Comparison of ENCODE assay signal across 18 cellular contexts in genomic region chr20:63492982-63493381, GRCh38. TPM values are rescaled to one million over a fixed set of nuclear protein-coding genes. Genes with fewer than 3 reads are reported as not detected.
DNase-seq lines count a peak whose midpoint lies in the region; ATAC-seq and TF ChIP-seq lines count a peak whose summit lies in the region.
"Had no signal": no experiment of that assay in that cellular context is flagged by ENCODE, and none has a peak within 500 bp of the region (broad histone marks: within the 10 kb centered on the region; RNA-seq: fewer than 3 reads in every experiment).

No MANE protein-coding gene starts in this region.

- H4K20me1 ChIP-seq in osteoblast (ENCODE audit: insufficient read depth, low read length) = no peaks in the 10 kb centered on the region

- peaks cover 16% of the 10 kb centered on the region for H3K27me3 Mint-ChIP-seq in stimulated activated naive CD8-positive, alpha-beta T cell treated with anti-CD3 and anti-CD28 coated beads, Interleukin-15, Interleukin-2, amounts not matched to agents 100 ng/mL and 50 ng/mL, for 24 hours

- H2AFZ ChIP-seq in osteoblast (ENCODE audit: low read length) = no peak overlapping the region
- H2AFZ ChIP-seq: GM23248 had no signal

- no peak for ATAC-seq in Right ventricle myocardium inferior
- no peak for ATAC-seq in heart right ventricle
- no peak for ATAC-seq in stimulated activated naive CD8-positive, alpha-beta T cell treated with anti-CD3 and anti-CD28 coated beads, Interleukin-15, Interleukin-2, amounts not matched to agents 100 U/mL and 50 U/mL, for 24 hours
- ATAC-seq: A549 had no signal

- peak; percentile 46 for DNase-seq in Right ventricle myocardium inferior (ENCODE audit: missing footprints)
- DNase-seq in heart right ventricle = no peak
- no peak for DNase-seq in stimulated activated naive CD8-positive, alpha-beta T cell treated with anti-CD3 and anti-CD28 coated beads, Interleukin-15, Interleukin-2, amounts not matched to agents 100 U/mL and 50 U/mL, for 24 hours
- DNase-seq in osteoblast (ENCODE audit: insufficient read length, low spot score, missing footprints) = peak; percentile 29
- no peak for DNase-seq in erythroblast (lab: John Stamatoyannopoulos, UW)
- DNase-seq in NCI-H748 (lab: John Stamatoyannopoulos, UW; ENCODE audit: unreplicated experiment) = no peak
- DNase-seq: AML-193; CD4-positive, alpha-beta T cell; GM23248; IMR-90 had no signal

- intact Hi-C loops in Right ventricle myocardium inferior (cut with DNase I) = no loop called here
- intact Hi-C loops in heart right ventricle (cut with DNase I) = no loop called here

- H3K27ac ChIP-seq in heart right ventricle (no peak overlapping the region), osteoblast (ENCODE audit: low read depth, low read length) (no peak overlapping the region)
- H3K27ac ChIP-seq: 22Rv1, A549, C4-2B, GM23248 had no signal

- no peak for TF ChIP-seq CTCF in heart right ventricle (IDR thresholded peaks at IDR 0.05)
- no peak for TF ChIP-seq CTCF in osteoblast (IDR thresholded peaks at IDR 0.05; ENCODE audit: extremely low read depth, low read depth, low read length)

- H3K9me3 ChIP-seq in heart right ventricle (no peaks in the 10 kb centered on the region), osteoblast (ENCODE audit: low read depth, low read length) (no peaks in the 10 kb centered on the region)
- H3K9me3 ChIP-seq: A549, Caco-2, HAP-1 had no signal

- no peak overlapping the region for H3K4me2 ChIP-seq in osteoblast (ENCODE audit: insufficient read depth, low read length)
- H3K4me2 ChIP-seq: A549 had no signal

- no peaks in the 10 kb centered on the region for H3K36me3 Mint-ChIP-seq in stimulated activated naive CD8-positive, alpha-beta T cell treated with anti-CD3 and anti-CD28 coated beads, Interleukin-15, Interleukin-2, amounts not matched to agents 100 ng/mL and 50 ng/mL, for 24 hours (ENCODE audit: low read depth)

- peak overlapping the region; percentile 23 for H3K4me3 Mint-ChIP-seq in stimulated activated naive CD8-positive, alpha-beta T cell treated with anti-CD3 and anti-CD28 coated beads, Interleukin-15, Interleukin-2, amounts not matched to agents 100 ng/mL and 50 ng/mL, for 24 hours
- H3K4me3 Mint-ChIP-seq: CD4-positive, alpha-beta T cell had no signal

- H3K4me1 ChIP-seq in heart right ventricle (peaks cover 4 to 33% (median 21%) of the 10 kb centered on the region in 9 donors), osteoblast (ENCODE audit: insufficient read depth, low read length) (peaks cover 4% of the 10 kb centered on the region)

- WGBS in heart right ventricle, 2 donors = 95 to 97% methylated on average over 14 of the region's 14 CpGs

- peaks cover 0 to 64% (median 0%) of the 10 kb centered on the region in 9 donors for H3K36me3 ChIP-seq in heart right ventricle
- no peaks in the 10 kb centered on the region for H3K36me3 ChIP-seq in osteoblast (ENCODE audit: insufficient read depth, low read length)

- TF ChIP-seq POLR2A in erythroblast (IDR thresholded peaks at IDR 0.05; ENCODE audit: low read length) = no peak

- no peak overlapping the region for H3K27ac Mint-ChIP-seq in stimulated activated naive CD8-positive, alpha-beta T cell treated with anti-CD3 and anti-CD28 coated beads, Interleukin-15, Interleukin-2, amounts not matched to agents 100 ng/mL and 50 ng/mL, for 24 hours
- H3K27ac Mint-ChIP-seq: CD4-positive, alpha-beta T cell had no signal

- H3K27me3 ChIP-seq in heart right ventricle (peaks cover 0 to 44% (median 39%) of the 10 kb centered on the region in 7 donors), osteoblast (ENCODE audit: insufficient read depth, low read length) (peaks cover 20% of the 10 kb centered on the region)

- H3K4me3 ChIP-seq in heart right ventricle (no peak overlapping the region), osteoblast (ENCODE audit: insufficient read depth, low read length) (no peak overlapping the region)
- H3K4me3 ChIP-seq: A549, GM23248, HAP-1 had no signal

- H3K79me2 ChIP-seq in osteoblast (ENCODE audit: insufficient read depth, low read length) = no peaks in the 10 kb centered on the region

- peaks cover 5% of the 10 kb centered on the region for H3K4me1 Mint-ChIP-seq in stimulated activated naive CD8-positive, alpha-beta T cell treated with anti-CD3 and anti-CD28 coated beads, Interleukin-15, Interleukin-2, amounts not matched to agents 100 ng/mL and 50 ng/mL, for 24 hours (ENCODE audit: low read depth)

- no peaks in the 10 kb centered on the region for H3K9me3 Mint-ChIP-seq in stimulated activated naive CD8-positive, alpha-beta T cell treated with anti-CD3 and anti-CD28 coated beads, Interleukin-15, Interleukin-2, amounts not matched to agents 100 ng/mL and 50 ng/mL, for 24 hours
- H3K9me3 Mint-ChIP-seq: CD4-positive, alpha-beta T cell had no signal

RNA-seq across cellular contexts. Expression of gene EEF1A2, which starts 5.9 kb away (rescaled TPM):
- 1,274 TPM for total RNA-seq in Right ventricle myocardium inferior
- total RNA-seq in heart right ventricle = 1,000 to 10,000 TPM; 1,074 to 1,437 (median 1,307) TPM
- polyA plus RNA-seq in heart right ventricle = 1,000 to 10,000 TPM in 1 of 2 donors, 100 to 1,000 TPM in 1; 881 to 1,465 TPM
- total RNA-seq in osteoblast = not detected in 2 replicates
- polyA plus RNA-seq: GM23248 had no signal

RNA-seq across cellular contexts. Expression of gene KCNQ2, which starts 20.5 kb away (rescaled TPM):
- total RNA-seq in Right ventricle myocardium inferior (1.8 TPM), heart right ventricle (1 to 10 TPM in 3 of 10 donors, under 1 TPM in 1, not detected in 6; 0.26 to 3.8 (median 1.9) TPM), osteoblast (0.36 TPM in 1 of 2 replicates, not detected in the other)
- under 1 TPM in 1 of 2 donors, not detected in 1; 0.03 TPM for polyA plus RNA-seq in heart right ventricle
- total RNA-seq: CD4-positive, alpha-beta T cell; GM23248; IMR-90 had no signal
- polyA plus RNA-seq: BJ had no signal

RNA-seq across cellular contexts. Expression of gene PPDPF, which starts 27.6 kb away (rescaled TPM):
- total RNA-seq in Right ventricle myocardium inferior = 261 TPM
- 100 to 1,000 TPM; 186 to 433 (median 269) TPM for total RNA-seq in heart right ventricle
- 100 to 1,000 TPM; 261 to 324 TPM for polyA plus RNA-seq in heart right ventricle
- 52.2 and 85.4 TPM in 2 replicates for total RNA-seq in osteoblast

RNA-seq across cellular contexts. Expression of gene PTK6, which starts 44.2 kb away (rescaled TPM):
- 0.11 TPM for total RNA-seq in Right ventricle myocardium inferior
- total RNA-seq in heart right ventricle = under 1 TPM in 2 of 10 donors, not detected in 8; 0.06 to 0.28 TPM
- polyA plus RNA-seq in heart right ventricle = under 1 TPM in 1 of 2 donors, not detected in 1; 0.03 TPM
- total RNA-seq in osteoblast = under 0.01 TPM in 1 of 2 replicates, not detected in the other
- total RNA-seq: GM23248, H4, IMR-90 had no signal
- polyA plus RNA-seq: GM23248, IMR-90 had no signal

RNA-seq across cellular contexts. Expression of gene SRMS, which starts 54.6 kb away (rescaled TPM):
- total RNA-seq in Right ventricle myocardium inferior = not detected
- not detected for total RNA-seq in heart right ventricle
- polyA plus RNA-seq in heart right ventricle = not detected
- not detected in 2 replicates for total RNA-seq in osteoblast
- total RNA-seq: Caco-2; CD4-positive, alpha-beta T cell; GM23248; H4; IMR-90 had no signal
- polyA plus RNA-seq: A549, BJ, GM23248, IMR-90 had no signal

Comparison
In these comparisons a context has a peak if more than half of its experiments do, and no peak if none do; other contexts are left out.
1. DNase-seq: peak in Right ventricle myocardium inferior (single experiment) and osteoblast (single experiment); none in heart right ventricle (0 of 2), stimulated activated naive CD8-positive, alpha-beta T cell treated with anti-CD3 and anti-CD28 coated beads, Interleukin-15, Interleukin-2, amounts not matched to agents 100 U/mL and 50 U/mL, for 24 hours (single experiment), erythroblast (0 of 2) and NCI-H748 (single experiment).
2. RNA of gene EEF1A2, which starts 5.9 kb away (total RNA-seq): 1,074 to 1,437 TPM in heart right ventricle and 1,274 TPM in Right ventricle myocardium inferior (single experiment); not detected in osteoblast; every median in the first group is over 1,000 times any median in the second.